20 cellular contexts compared by ENCODE assay signal in the genomic region with DNA sequence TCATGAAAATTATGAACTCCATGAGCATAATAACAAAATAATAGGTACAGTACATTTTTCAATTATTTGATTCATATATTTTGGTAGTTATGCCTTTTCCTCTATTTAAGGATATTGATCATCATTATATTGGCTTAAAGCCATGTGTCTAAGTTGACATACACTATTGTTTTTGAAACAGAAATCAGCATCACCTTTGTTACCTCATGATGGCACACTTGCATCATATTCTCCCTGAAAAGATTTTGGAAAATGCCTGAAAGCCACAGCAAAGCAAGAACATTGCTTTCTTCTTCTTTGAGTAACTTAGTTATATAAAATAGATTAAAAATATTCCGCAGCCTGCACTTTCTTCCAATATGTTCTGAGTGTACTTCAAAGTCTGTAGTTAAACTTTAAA. TPM values are rescaled to one million over a fixed set of nuclear protein-coding genes. Genes with fewer than 3 reads are reported as not detected.
DNase-seq lines count a peak whose midpoint lies in the region; ATAC-seq and TF ChIP-seq lines count a peak whose summit lies in the region.
"Had no signal": no experiment of that assay in that cellular context is flagged by ENCODE, and none has a peak within 500 bp of the region (broad histone marks: within the 10 kb centered on the region; RNA-seq: fewer than 3 reads in every experiment).

No MANE protein-coding gene starts in this region.

- peaks cover 14% of the 10 kb centered on the region for H3K4me1 ChIP-seq in OCI-LY7 (ENCODE audit: insufficient read depth, low read length, poor library complexity, severe bottlenecking)

- H3K79me2 ChIP-seq in OCI-LY7 (ENCODE audit: insufficient read depth, low read depth, low read length): no peaks in the 10 kb centered on the region

- H3K9me3 ChIP-seq in OCI-LY7 (ENCODE audit: low read length): 0 out of 2 replicates have a peak, but pooled peaks cover 4% of the 10 kb centered on the region
- H3K9me3 ChIP-seq: BLaER1 treated with 17β-estradiol and CSF1 and Interleukin-3, amounts not matched to agents 10 nM and 100 nM had no signal

- TF ChIP-seq CTCF in OCI-LY7 (conservative IDR thresholded peaks at IDR 0.05; ENCODE audit: low read length): peak; percentile 57; the same call in 1 of the 2 replicates

- H3K4me2 ChIP-seq in OCI-LY7 (ENCODE audit: low read length): no peak overlapping the region
- H3K4me2 ChIP-seq: PC-9 had no signal

- ATAC-seq in GM18870 (IDR thresholded peaks at IDR 0.05; ENCODE audit: unreplicated experiment) (no peak), sciatic nerve (no peak)
- ATAC-seq: CD8-positive, alpha-beta T cell; SK-N-SH treated with all-trans-retinoic acid at 6 μM for 48 hours; T-cell had no signal

- POLR2A ChIA-PET in OCI-LY7 (lab: Charles Lee): interaction anchor here (0.6 to 0.7 kb wide), 3 partner anchors 113 to 167 kb away, joined by 3 to 5 read pairs (median 3); no protein-coding TSS in a partner anchor

- H2AFZ ChIP-seq in OCI-LY7 (ENCODE audit: low read length): peak overlapping the region; percentile 85
- H2AFZ ChIP-seq: PC-9 had no signal

- no peaks in the 10 kb centered on the region for H3K9me2 ChIP-seq in OCI-LY7 (ENCODE audit: insufficient read depth, low read length)

- CTCF ChIA-PET in OCI-LY7 (lab: Charles Lee; ENCODE audit: unreplicated experiment): no interaction called here

- H3K36me3 ChIP-seq in OCI-LY7 (ENCODE audit: insufficient read depth, low read length): no peaks in the 10 kb centered on the region
- H3K36me3 ChIP-seq: BLaER1 treated with 17β-estradiol and CSF1 and Interleukin-3, amounts not matched to agents 10 nM and 100 nM had no signal

- BruUV-seq in OCI-LY7 (replicated peaks; lab: Mats Ljungman, UMichigan): no TSS peak

- intact Hi-C loops in OCI-LY7 (cut with micrococcal nuclease; ENCODE audit: unreplicated experiment): no loop called here
- intact Hi-C loops in sciatic nerve (cut with DNase I): no loop called here

- H3K4me3 ChIP-seq in OCI-LY7 (ENCODE audit: low read depth, low read length, poor library complexity, severe bottlenecking): no peak overlapping the region
- H3K4me3 ChIP-seq: BLaER1 treated with 17β-estradiol and CSF1 and Interleukin-3, amounts not matched to agents 10 nM and 100 nM; PC-9 had no signal

- no peaks in the 10 kb centered on the region for H4K20me1 ChIP-seq in OCI-LY7 (ENCODE audit: insufficient read depth, low read length)
- H4K20me1 ChIP-seq: BLaER1 treated with 17β-estradiol and CSF1 and Interleukin-3, amounts not matched to agents 10 nM and 100 nM had no signal

- DNase-seq in NAMALWA (ENCODE audit: low spot score) (peak; percentile 25), OCI-LY7 (ENCODE audit: low spot score) (peak; percentile 15), glomerular visceral epithelial cell (ENCODE audit: extremely low spot score) (peak; percentile 5), superior temporal gyrus (ENCODE audit: extremely low spot score) (peak; percentile 40), sciatic nerve (ENCODE audit: low spot score) (no peak), 8988T (no peak)
- DNase-seq: CD8-positive, alpha-beta T cell; DMS153; Karpas-422; MV-4-11; NCI-H1694 treated with DMSO at 0.1 percent for 48 hours; NCI-H2081 treated with DMSO at 0.1 percent for 48 hours; NCI-H82; PC-9; SIG-M5; T-cell had no signal

- H3K27ac ChIP-seq in OCI-LY7 (ENCODE audit: low read depth, low read length, poor library complexity, severe bottlenecking): no peak overlapping the region
- H3K27ac ChIP-seq: PC-9, RWPE1 had no signal

RNA-seq across cellular contexts. Expression of a gene that starts 33.3 kb away (rescaled TPM):
- total RNA-seq in OCI-LY7 (2014; rRNA removed; shearing (Covaris generic)): 0.03 and 0.33 TPM in 2 replicates
- total RNA-seq in OCI-LY7 (2022) (0.13 and 0.48 TPM in 2 replicates), sciatic nerve (not detected)
- total RNA-seq: CD8-positive, alpha-beta T cell; PC-9; T-cell had no signal

Comparison
In these comparisons a context has a peak if more than half of its experiments do, and no peak if none do; other contexts are left out.
1. DNase-seq: peak in NAMALWA (single experiment), OCI-LY7 (single experiment), glomerular visceral epithelial cell (single experiment) and superior temporal gyrus (single experiment); none in sciatic nerve (single experiment) and 8988T (single experiment).